In genomic region chr6:43771210-43771857, GRCh38 we compare ENCODE assay signal across 1 cellular context.
TF ChIP-seq lines count a peak whose summit lies in the region.

No MANE protein-coding gene starts in this region.

TF ChIP-seq in HEK293, 187 proteins besides CTCF, POLR2A, EP300 and RAD21 (continued from another document):
- TF ChIP-seq ZBTB8A (tag by site-specific recombination; IDR thresholded peaks at IDR 0.05) (peak; percentile 42; the same call in 1 of the 2 replicates), ZBTB26 (tag by site-specific recombination; optimal IDR thresholded peaks at IDR 0.05) (peak; percentile 93), ZNF843 (tag by site-specific recombination; IDR thresholded peaks at IDR 0.05) (no peak), ZNF335 (tag by site-specific recombination; conservative IDR thresholded peaks at IDR 0.05) (peak; percentile 69), ZNF654 (tag by site-specific recombination; IDR thresholded peaks at IDR 0.05; ENCODE audit: low read depth) (no peak), ZNF23 (tag by site-specific recombination; IDR thresholded peaks at IDR 0.05; ENCODE audit: borderline replicate concordance) (no peak), ZNF488 (tag by site-specific recombination; IDR thresholded peaks at IDR 0.05) (0 out of 2 replicates have a peak, but pooled peaks have one; percentile 52), ZNF398 (tag by site-specific recombination; IDR thresholded peaks at IDR 0.05) (peak; percentile 92), ZNF645 (tag by site-specific recombination; IDR thresholded peaks at IDR 0.05) (peak; percentile 61; the same call in 1 of the 2 replicates), ZIC2 (tag by site-specific recombination; IDR thresholded peaks at IDR 0.05) (peak; percentile 79), YY1 (tag by site-specific recombination; IDR thresholded peaks at IDR 0.05) (peak; percentile 25; the same call in 1 of the 2 replicates), KLF9 (tag by site-specific recombination; IDR thresholded peaks at IDR 0.05; ENCODE audit: low read depth) (peak; percentile 93), REST (tag by site-specific recombination; IDR thresholded peaks at IDR 0.05) (peak; percentile 43; the same call in 1 of the 2 replicates), SP2 (tag by site-specific recombination; IDR thresholded peaks at IDR 0.05) (peak; percentile 96), ZFHX2 (tag by site-specific recombination; conservative IDR thresholded peaks at IDR 0.05) (peak; percentile 100), ZNF121 (tag by site-specific recombination; IDR thresholded peaks at IDR 0.05) (0 out of 2 replicates have a peak, but pooled peaks have one; percentile 16)
- TF ChIP-seq, protein P1, sequence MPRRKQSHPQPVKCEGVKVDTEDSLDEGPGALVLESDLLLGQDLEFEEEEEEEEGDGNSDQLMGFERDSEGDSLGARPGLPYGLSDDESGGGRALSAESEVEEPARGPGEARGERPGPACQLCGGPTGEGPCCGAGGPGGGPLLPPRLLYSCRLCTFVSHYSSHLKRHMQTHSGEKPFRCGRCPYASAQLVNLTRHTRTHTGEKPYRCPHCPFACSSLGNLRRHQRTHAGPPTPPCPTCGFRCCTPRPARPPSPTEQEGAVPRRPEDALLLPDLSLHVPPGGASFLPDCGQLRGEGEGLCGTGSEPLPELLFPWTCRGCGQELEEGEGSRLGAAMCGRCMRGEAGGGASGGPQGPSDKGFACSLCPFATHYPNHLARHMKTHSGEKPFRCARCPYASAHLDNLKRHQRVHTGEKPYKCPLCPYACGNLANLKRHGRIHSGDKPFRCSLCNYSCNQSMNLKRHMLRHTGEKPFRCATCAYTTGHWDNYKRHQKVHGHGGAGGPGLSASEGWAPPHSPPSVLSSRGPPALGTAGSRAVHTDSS (tag by site-specific recombination; IDR thresholded peaks at IDR 0.05) = peak; percentile 66; the same call in 1 of the 2 replicates
